10 cellular contexts compared by ENCODE assay signal in the genomic region with DNA sequence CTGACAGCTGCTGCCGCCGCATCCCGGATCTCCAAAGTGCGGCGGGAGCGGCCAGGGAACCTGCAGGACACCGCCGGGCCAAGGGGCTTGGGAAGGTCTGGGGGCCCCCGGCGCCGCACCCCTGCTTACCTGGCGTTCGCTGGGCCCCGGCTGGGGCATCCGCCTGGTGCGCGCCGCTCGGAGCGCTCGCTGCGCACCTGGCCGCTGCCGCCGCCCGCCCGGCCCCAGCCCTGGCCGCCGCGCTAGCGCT. TPM values are rescaled to one million over a fixed set of nuclear protein-coding genes. Genes with fewer than 3 reads are reported as not detected.
DNase-seq lines count a peak whose midpoint lies in the region; ATAC-seq, FAIRE-seq and TF ChIP-seq lines count a peak whose summit lies in the region.
"Had no signal": no experiment of that assay in that cellular context is flagged by ENCODE, and none has a peak within 500 bp of the region (broad histone marks: within the 10 kb centered on the region; RNA-seq: fewer than 3 reads in every experiment).

No MANE protein-coding gene starts in this region.

- peaks cover 60% of the 10 kb centered on the region for H3K27me3 Mint-ChIP-seq in activated T-cell treated with anti-CD3 and anti-CD28 coated beads, Interleukin-2, amount 50 U/mL, for 72 hours (ENCODE audit: low read depth)
- peaks cover 15% of the 10 kb centered on the region for H3K27me3 Mint-ChIP-seq in memory B cell
- peaks cover 48 to 74% (median 52%) of the 10 kb centered on the region in 5 donors for H3K27me3 Mint-ChIP-seq in naive thymus-derived CD4-positive, alpha-beta T cell

- H3K9me3 Mint-ChIP-seq in activated T-cell treated with anti-CD3 and anti-CD28 coated beads, Interleukin-2, amount 50 U/mL, for 72 hours = no peaks in the 10 kb centered on the region
- no peaks in the 10 kb centered on the region for H3K9me3 Mint-ChIP-seq in memory B cell
- H3K9me3 Mint-ChIP-seq in naive thymus-derived CD4-positive, alpha-beta T cell = peaks cover 0 to 3% (median 0%) of the 10 kb centered on the region in 11 donors
- H3K9me3 Mint-ChIP-seq: T-helper 1 cell treated with Interleukin-12 subunit alpha and Interleukin-12 subunit beta and Interleukin-4 antibody, amounts not matched to agents 30 μg/mL and 1 μg/mL, for 36 hours had no signal

- TF ChIP-seq EP300 in GM12878 (IDR thresholded peaks at IDR 0.05; ENCODE audit: borderline replicate concordance in 1 of 2, control insufficient read depth in 1 of 2, low read depth in 2 of 2, low read length in 2 of 2) (no peak), upper lobe of left lung (IDR thresholded peaks at IDR 0.05) (no peak)

- POLR2A ChIA-PET in GM12878 (lab: Charles Lee) = no interaction called here
- POLR2A ChIA-PET in naive thymus-derived CD4-positive, alpha-beta T cell (lab: Charles Lee) = no interaction called here

- peak; percentile 59 to 63 for ATAC-seq in activated T-cell treated with anti-CD3 and anti-CD28 coated beads, Interleukin-2, amount 50 U/mL, for 72 hours (replicated peaks in 1 of 2)
- ATAC-seq in GM12878 (peak; percentile 66), memory B cell (ENCODE audit: low read depth) (peak; percentile 70), upper lobe of left lung (ENCODE audit: low FRiP score in 2 of 2) (no peak), HG03520 (IDR thresholded peaks at IDR 0.05; ENCODE audit: unreplicated experiment) (no peak)
- ATAC-seq in naive thymus-derived CD4-positive, alpha-beta T cell = no peak

- no peak for TF ChIP-seq RAD21 in GM12878 (IDR thresholded peaks at IDR 0.05; ENCODE audit: insufficient read depth, low read depth, low read length)

- SMC1A ChIA-PET in GM12878 (lab: Charles Lee; ENCODE audit: uncharacterized antibody, unreplicated experiment) = no interaction called here

- no peaks in the 10 kb centered on the region for H3K79me2 ChIP-seq in GM12878 (ENCODE audit: control insufficient read depth, insufficient read depth, low read length)

- DNase-seq in activated T-cell treated with anti-CD3 and anti-CD28 coated beads, Interleukin-2, amount 50 U/mL, for 72 hours = no peak
- no peak for DNase-seq in activated T-cell treated with anti-CD3 and anti-CD28 coated beads for 4 hours
- DNase-seq in GM12878 (ENCODE audit: low read depth, low spot score) = no peak
- peak in 1 of 2 donors; percentile 39 for DNase-seq in memory B cell (ENCODE audit: low spot score in 2 of 2)
- DNase-seq in upper lobe of left lung = no peak
- no peak for DNase-seq in caudate nucleus (lab: John Stamatoyannopoulos, UW)
- DNase-seq in naive thymus-derived CD4-positive, alpha-beta T cell = no peak
- DNase-seq: CD4-positive, CD25-positive, alpha-beta regulatory T cell had no signal

- no peak overlapping the region for H3K27ac Mint-ChIP-seq in activated T-cell treated with anti-CD3 and anti-CD28 coated beads, Interleukin-2, amount 50 U/mL, for 72 hours
- H3K27ac Mint-ChIP-seq in memory B cell = no peak overlapping the region
- H3K27ac Mint-ChIP-seq in naive thymus-derived CD4-positive, alpha-beta T cell = no peak overlapping the region
- H3K27ac Mint-ChIP-seq: CD4-positive, CD25-positive, alpha-beta regulatory T cell; T-helper 1 cell treated with Interleukin-12 subunit alpha and Interleukin-12 subunit beta and Interleukin-4 antibody, amounts not matched to agents 30 μg/mL and 1 μg/mL, for 36 hours had no signal

- H3K36me3 Mint-ChIP-seq in activated T-cell treated with anti-CD3 and anti-CD28 coated beads, Interleukin-2, amount 50 U/mL, for 72 hours (ENCODE audit: insufficient read depth in 2 of 2) = peaks cover 1 to 2% of the 10 kb centered on the region in 2 donors
- peaks cover 2% of the 10 kb centered on the region for H3K36me3 Mint-ChIP-seq in memory B cell
- H3K36me3 Mint-ChIP-seq in naive thymus-derived CD4-positive, alpha-beta T cell = peaks cover 0 to 7% (median 0%) of the 10 kb centered on the region in 5 donors
- H3K36me3 Mint-ChIP-seq: CD4-positive, CD25-positive, alpha-beta regulatory T cell had no signal

- no peak for TF ChIP-seq CTCF in GM12878 (IDR thresholded peaks at IDR 0.05 in 2 of 3, conservative IDR thresholded peaks at IDR 0.05 in 1 of 3; ENCODE audit: control insufficient read depth in 2 of 3, extremely low read depth in 1 of 3, insufficient read depth in 1 of 3, low read depth in 3 of 3, low read length in 3 of 3)
- TF ChIP-seq CTCF in upper lobe of left lung (IDR thresholded peaks at IDR 0.05) = no peak

- H3K27ac ChIP-seq in GM12878 (ENCODE audit: control insufficient read depth, insufficient read depth) (no peak overlapping the region), upper lobe of left lung (peak overlapping the region; percentile 56 to 94 (median 86)), caudate nucleus (ENCODE audit: low read depth, low read length) (no peak overlapping the region)
- H3K27ac ChIP-seq in naive thymus-derived CD4-positive, alpha-beta T cell (ENCODE audit: low read depth, low read length) = no peak overlapping the region

- H3K9me3 ChIP-seq in GM12878 (replicated peaks; ENCODE audit: control insufficient read depth, insufficient read depth, low read length) = no peaks in the 10 kb centered on the region; the same call in 2 of the 3 replicates
- H3K9me3 ChIP-seq in upper lobe of left lung = no peaks in the 10 kb centered on the region
- no peaks in the 10 kb centered on the region for H3K9me3 ChIP-seq in naive thymus-derived CD4-positive, alpha-beta T cell (ENCODE audit: control insufficient read depth in 2 of 3, low read length in 3 of 3)

- TF ChIP-seq POLR2A in GM12878 (IDR thresholded peaks at IDR 0.05; ENCODE audit: low read depth, low read length) = no peak
- TF ChIP-seq POLR2A in upper lobe of left lung (IDR thresholded peaks at IDR 0.05) = peak in 1 of 4 donors; percentile 11

- peaks cover 12% of the 10 kb centered on the region for H3K4me1 Mint-ChIP-seq in activated T-cell treated with anti-CD3 and anti-CD28 coated beads, Interleukin-2, amount 50 U/mL, for 72 hours (ENCODE audit: low read depth)
- peaks cover 16% of the 10 kb centered on the region for H3K4me1 Mint-ChIP-seq in memory B cell
- H3K4me1 Mint-ChIP-seq in naive thymus-derived CD4-positive, alpha-beta T cell = peaks cover 0 to 18% (median 9%) of the 10 kb centered on the region in 7 donors

- CTCF ChIA-PET in GM12878 (lab: Yijun Ruan, JAX) = no interaction called here
- CTCF ChIA-PET in naive thymus-derived CD4-positive, alpha-beta T cell (lab: Charles Lee) = no interaction called here

- H3K9ac ChIP-seq in GM12878 (ENCODE audit: control insufficient read depth, insufficient read depth, low read length) = no peak overlapping the region

- no peak for FAIRE-seq in GM12878 (lab: Jason Lieb, UNC)

- in situ Hi-C loops in GM12878 (cut with MboI) = no loop called here

- H2AFZ ChIP-seq in GM12878 (ENCODE audit: control insufficient read depth, low read depth, low read length) = no peak overlapping the region

- H3K4me3 ChIP-seq in GM12878 (no peak overlapping the region; the same call in 1 of the 2 replicates), upper lobe of left lung (peak overlapping the region; percentile 65 to 90 (median 82))
- no peak overlapping the region for H3K4me3 ChIP-seq in naive thymus-derived CD4-positive, alpha-beta T cell (ENCODE audit: low read length)

- H3K27me3 ChIP-seq in GM12878 (replicated peaks in 1 of 2; ENCODE audit: control insufficient read depth in 2 of 2, insufficient read depth in 2 of 2, low read length in 1 of 2) = peaks cover 15 to 25% of the 10 kb centered on the region in 2 experiments
- H3K27me3 ChIP-seq in upper lobe of left lung = no peaks in the 10 kb centered on the region
- H3K27me3 ChIP-seq in naive thymus-derived CD4-positive, alpha-beta T cell (ENCODE audit: control insufficient read depth in 2 of 2, insufficient read depth in 2 of 2, low read length in 2 of 2) = peaks cover 0 to 4% of the 10 kb centered on the region in 2 donors

- H3K4me1 ChIP-seq in GM12878 (ENCODE audit: control insufficient read depth, insufficient read depth, low read length) (no peaks in the 10 kb centered on the region), upper lobe of left lung (peaks cover 5 to 60% (median 12%) of the 10 kb centered on the region in 4 donors)
- no peaks in the 10 kb centered on the region for H3K4me1 ChIP-seq in naive thymus-derived CD4-positive, alpha-beta T cell (ENCODE audit: control insufficient read depth in 2 of 2, insufficient read depth in 2 of 2, low read length in 2 of 2)

- no TSS peak for BruUV-seq in GM12878 (replicated peaks; lab: Mats Ljungman, UMichigan)

- RAD21 ChIA-PET in GM12878 (lab: Charles Lee; ENCODE audit: unreplicated experiment) = no interaction called here

- H3K36me3 ChIP-seq in GM12878 (ENCODE audit: control insufficient read depth in 2 of 2, insufficient read depth in 2 of 2, low read length in 1 of 2) (no peaks in the 10 kb centered on the region), upper lobe of left lung (no peaks in the 10 kb centered on the region)
- no peaks in the 10 kb centered on the region for H3K36me3 ChIP-seq in naive thymus-derived CD4-positive, alpha-beta T cell (ENCODE audit: control insufficient read depth in 2 of 3, insufficient read depth in 3 of 3, low read length in 3 of 3)

- peak overlapping the region; percentile 87 for H3K4me3 Mint-ChIP-seq in activated T-cell treated with anti-CD3 and anti-CD28 coated beads, Interleukin-2, amount 50 U/mL, for 72 hours
- peak overlapping the region; percentile 82 for H3K4me3 Mint-ChIP-seq in memory B cell
- H3K4me3 Mint-ChIP-seq in naive thymus-derived CD4-positive, alpha-beta T cell = peak overlapping the region in 3 of 10 donors; percentile 61 to 79 (median 74)

- WGBS in GM12878 (ENCODE audit: insufficient coverage, insufficient replicate concordance, low lambda C conversion rate, missing lambda C conversion rate) = 6% methylated on average over 31 of the region's 31 CpGs
- 2% methylated on average over 6 of the region's 31 CpGs; no CpG with 5 or more reads in 1 of the 2 donors for WGBS in upper lobe of left lung, 2 donors

- no peaks in the 10 kb centered on the region for H4K20me1 ChIP-seq in GM12878 (ENCODE audit: control insufficient read depth, insufficient read depth)

- intact Hi-C loops in GM12878 (cut with micrococcal nuclease; ENCODE audit: unreplicated experiment) = no loop called here
- intact Hi-C loops in naive thymus-derived CD4-positive, alpha-beta T cell (cut with micrococcal nuclease) = loop anchor here in 1 of 2 donors (10.0 kb wide), 1 partner anchor 368 kb away; a partner anchor contains a TSS

- peak overlapping the region; percentile 62 for H3K4me2 ChIP-seq in GM12878 (ENCODE audit: control insufficient read depth, insufficient read depth)

RNA-seq across cellular contexts. Expression of a gene that starts 0.3 kb away (rescaled TPM):
- total RNA-seq in activated T-cell treated with anti-CD3 and anti-CD28 coated beads, Interleukin-2, amount 50 U/mL, for 72 hours = not detected
- total RNA-seq in GM12878 (2013; cell fraction: nucleolus; rRNA removed) = 0.96 and 1.5 TPM in 2 replicates
- under 0.01 and 0.06 TPM in 2 replicates for total RNA-seq in GM12878 (2014; rRNA removed)
- total RNA-seq in GM12878 (2014; rRNA removed; fragmentation: Illumina TruSeq; extraction: Trizol) = 0.09 and 0.18 TPM in 2 replicates
- 0.16 and 0.23 TPM in 2 replicates for total RNA-seq in GM12878 (2021)
- 0.13 TPM for polyA plus RNA-seq in GM12878 (2011; ENCODE audit: low read depth)
- polyA plus RNA-seq in GM12878 (2011; rRNA removed) = 0.37 and 0.78 TPM in 2 replicates
- 0.31 and 0.38 TPM in 2 replicates for polyA plus RNA-seq in GM12878 (2011; cell fraction: cytosol; rRNA removed)
- 0.44 and 0.72 TPM in 2 replicates for polyA plus RNA-seq in GM12878 (2011; cell fraction: nucleus; rRNA removed)
- 0.43 and 0.48 TPM in 2 replicates for polyA plus RNA-seq in GM12878 (2012)
- 0.08 and 0.21 TPM in 2 replicates for polyA plus RNA-seq in GM12878 (2014; fragmentation: Illumina TruSeq; extraction: Trizol)
- polyA plus RNA-seq in GM12878 (2014; fragmentation: Nextera tagmentation; extraction: Ambion mirVana) = under 1 TPM; 0.03 to 0.05 TPM
- polyA plus RNA-seq in GM12878 (2014; rRNA removed) = 0.04 and 0.12 TPM in 2 replicates
- under 1 TPM; 0.10 to 0.36 TPM for polyA plus RNA-seq in GM12878 (2016; fragmentation: Nextera tagmentation; extraction: Ambion mirVana)
- 0.72 and 2.6 TPM in 2 replicates for polyA minus RNA-seq in GM12878 (2011; rRNA and poly(A)+ RNA removed)
- polyA minus RNA-seq in GM12878 (2011; cell fraction: cytosol; rRNA and poly(A)+ RNA removed) = 1.7 TPM in 1 of 2 replicates, not detected in the other
- polyA minus RNA-seq in GM12878 (2011; cell fraction: nucleus; rRNA and poly(A)+ RNA removed) = 0.12 and 0.57 TPM in 2 replicates
- 10 to 100 TPM; 19.6 to 36.5 (median 26.0) TPM for total RNA-seq in upper lobe of left lung
- total RNA-seq in naive thymus-derived CD4-positive, alpha-beta T cell = not detected
- not detected for polyA plus RNA-seq in naive thymus-derived CD4-positive, alpha-beta T cell
- total RNA-seq: CD4-positive, CD25-positive, alpha-beta regulatory T cell had no signal

Comparison
In these comparisons a context has a peak if more than half of its experiments do, and no peak if none do; other contexts are left out.
1. ATAC-seq: peak in activated T-cell treated with anti-CD3 and anti-CD28 coated beads, Interleukin-2, amount 50 U/mL, for 72 hours (2 of 2), GM12878 (single experiment) and memory B cell (single experiment); none in upper lobe of left lung (0 of 2), HG03520 (single experiment) and naive thymus-derived CD4-positive, alpha-beta T cell (single experiment).
2. H3K27ac ChIP-seq: peak in upper lobe of left lung (4 of 4); none in GM12878 (single experiment), caudate nucleus (single experiment) and naive thymus-derived CD4-positive, alpha-beta T cell (single experiment).
3. H3K4me3 ChIP-seq: peak in upper lobe of left lung (4 of 4); none in GM12878 (single experiment) and naive thymus-derived CD4-positive, alpha-beta T cell (single experiment).
4. RNA of a gene that starts 0.3 kb away (total RNA-seq): 19.6 to 36.5 TPM in upper lobe of left lung; under 0.01 to 1.5 TPM in GM12878, not detected in activated T-cell treated with anti-CD3 and anti-CD28 coated beads, Interleukin-2, amount 50 U/mL, for 72 hours and not detected in naive thymus-derived CD4-positive, alpha-beta T cell; every median in the first group is over 4 times any median in the second.